13 cellular contexts compared by ENCODE assay signal in the genomic region with DNA sequence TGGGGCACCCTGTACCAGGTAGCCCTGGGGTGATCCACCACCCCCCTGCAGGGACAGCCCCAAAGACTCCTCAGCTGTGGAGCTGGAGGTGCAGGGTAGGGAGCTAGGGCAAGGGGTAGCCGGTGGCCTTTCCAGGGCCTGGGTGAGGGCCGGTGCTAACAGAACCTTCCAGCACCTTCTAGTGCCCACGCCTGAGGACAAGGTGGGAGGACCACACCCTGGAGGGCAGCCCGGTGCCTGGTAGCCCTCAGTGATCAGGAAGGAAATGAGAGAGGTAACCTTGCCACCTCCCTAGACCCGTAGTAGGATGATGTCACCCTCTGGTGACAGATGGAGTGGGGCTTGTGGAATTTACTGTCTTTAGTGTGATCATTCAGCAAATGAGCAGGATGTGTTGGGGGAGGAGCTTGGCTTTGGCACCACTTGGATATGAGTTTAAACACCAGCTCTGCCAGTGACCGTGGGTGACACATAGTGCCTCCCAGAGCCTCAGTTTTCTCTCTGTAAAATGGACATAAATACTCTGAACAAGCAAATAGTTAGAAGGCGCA.
DNase-seq lines count a peak whose midpoint lies in the region; ATAC-seq, FAIRE-seq and TF ChIP-seq lines count a peak whose summit lies in the region.
"Had no signal": no experiment of that assay in that cellular context is flagged by ENCODE, and none has a peak within 500 bp of the region (broad histone marks: within the 10 kb centered on the region; RNA-seq: fewer than 3 reads in every experiment).

No MANE protein-coding gene starts in this region.

- no peak overlapping the region for H2BK12ac ChIP-seq in neuronal stem cell (ENCODE audit: low read length)

- RAD21 ChIA-PET in GM12878 (lab: Charles Lee; ENCODE audit: unreplicated experiment) = no interaction called here

- no peak for TF ChIP-seq EP300 in GM12878 (IDR thresholded peaks at IDR 0.05; ENCODE audit: borderline replicate concordance in 1 of 2, control insufficient read depth in 1 of 2, low read depth in 2 of 2, low read length in 2 of 2)

- CTCF ChIA-PET in GM12878 (lab: Yijun Ruan, JAX) = interaction anchor here (1.1 to 1.2 kb wide), 2 partner anchors 240 to 367 kb away, joined by 3 to 4 read pairs; no protein-coding TSS in a partner anchor

- TF ChIP-seq CTCF in GM12878 (IDR thresholded peaks at IDR 0.05 in 2 of 3, conservative IDR thresholded peaks at IDR 0.05 in 1 of 3; ENCODE audit: control insufficient read depth in 2 of 3, extremely low read depth in 1 of 3, insufficient read depth in 1 of 3, low read depth in 3 of 3, low read length in 3 of 3) = no peak

- no peaks in the 10 kb centered on the region for H3K79me1 ChIP-seq in neuronal stem cell (ENCODE audit: low read depth, low read length)

- no peak for TF ChIP-seq RAD21 in GM12878 (IDR thresholded peaks at IDR 0.05; ENCODE audit: insufficient read depth, low read depth, low read length)

- H2BK15ac ChIP-seq in neuronal stem cell (ENCODE audit: low read length) = no peak overlapping the region

- H3K36me3 ChIP-seq in GM12878 (ENCODE audit: control insufficient read depth in 2 of 2, insufficient read depth in 2 of 2, low read length in 1 of 2) = no peaks in the 10 kb centered on the region
- H3K36me3 ChIP-seq in neuronal stem cell (replicated peaks in 1 of 2; ENCODE audit: control insufficient read depth in 2 of 2, insufficient read depth in 2 of 2, low read length in 2 of 2) = no peaks in the 10 kb centered on the region
- H3K36me3 ChIP-seq: suprapubic skin had no signal

- H3K27me3 ChIP-seq in GM12878 (replicated peaks in 1 of 2; ENCODE audit: control insufficient read depth in 2 of 2, insufficient read depth in 2 of 2, low read length in 1 of 2) (no peaks in the 10 kb centered on the region), neuronal stem cell (ENCODE audit: control insufficient read depth in 3 of 3, insufficient read depth in 3 of 3, low read depth in 1 of 3, low read length in 3 of 3) (peaks cover 0 to 3% (median 0%) of the 10 kb centered on the region in 3 experiments)
- H3K27me3 ChIP-seq: suprapubic skin had no signal

- ATAC-seq in GM12878 = peak; percentile 42; the same call in 1 of the 3 replicates
- no peak for ATAC-seq in GM18517 (IDR thresholded peaks at IDR 0.05; ENCODE audit: unreplicated experiment)

- H3K4ac ChIP-seq in neuronal stem cell (ENCODE audit: low read length) = no peak overlapping the region

- H4K8ac ChIP-seq in neuronal stem cell (ENCODE audit: low read depth, low read length) = no peak overlapping the region

- no peak overlapping the region for H3K23ac ChIP-seq in neuronal stem cell (ENCODE audit: low read depth, low read length, poor library complexity)

- no peak for FAIRE-seq in GM12878 (lab: Jason Lieb, UNC)
- FAIRE-seq: H1 had no signal

- no peak overlapping the region for H2AFZ ChIP-seq in GM12878 (ENCODE audit: control insufficient read depth, low read depth, low read length)
- no peak overlapping the region for H2AFZ ChIP-seq in neuronal stem cell (ENCODE audit: low read length)
- H2AFZ ChIP-seq: PC-9 had no signal

- H2BK5ac ChIP-seq in neuronal stem cell (ENCODE audit: low read length) = no peak overlapping the region

- H3K18ac ChIP-seq in neuronal stem cell (ENCODE audit: low read length) = no peak overlapping the region

- H3K27ac ChIP-seq in GM12878 (ENCODE audit: control insufficient read depth, insufficient read depth) (no peak overlapping the region), neuronal stem cell (replicated peaks; ENCODE audit: low read length) (no peak overlapping the region)
- H3K27ac ChIP-seq: PC-9, suprapubic skin had no signal

- intact Hi-C loops in GM12878 (cut with micrococcal nuclease; ENCODE audit: unreplicated experiment) = no loop called here

- WGBS in GM12878 (ENCODE audit: insufficient coverage, insufficient replicate concordance, low lambda C conversion rate, missing lambda C conversion rate) = 34% methylated on average over 7 of the region's 7 CpGs
- no CpG with 5 or more reads among the region's 7 CpGs for WGBS in neuronal stem cell (ENCODE audit: extremely low coverage in 2 of 2, insufficient read length in 2 of 2, insufficient replicate concordance in 1 of 2), 2 donors

- no peak overlapping the region for H4K91ac ChIP-seq in neuronal stem cell (ENCODE audit: low read depth, low read length, poor library complexity)

- H2AK5ac ChIP-seq in neuronal stem cell (ENCODE audit: low read depth, low read length) = peak overlapping the region; percentile 9

- no peak overlapping the region for H3K4me3 ChIP-seq in GM12878
- H3K4me3 ChIP-seq in neuronal stem cell (ENCODE audit: low read length in 2 of 2) = no peak overlapping the region
- H3K4me3 ChIP-seq: PC-9, suprapubic skin had no signal

- in situ Hi-C loops in GM12878 (cut with MboI) = no loop called here

- H2BK120ac ChIP-seq in neuronal stem cell (ENCODE audit: low read depth, low read length) = no peak overlapping the region

- no TSS peak for BruUV-seq in GM12878 (replicated peaks; lab: Mats Ljungman, UMichigan)

- H3K14ac ChIP-seq in neuronal stem cell (ENCODE audit: low read length) = no peak overlapping the region

- H3K9ac ChIP-seq in GM12878 (ENCODE audit: control insufficient read depth, insufficient read depth, low read length) (no peak overlapping the region), neuronal stem cell (ENCODE audit: low read depth, low read length, poor library complexity) (peak overlapping the region; percentile 31)

- DNase-seq in EH (ENCODE audit: low read depth) = peak; percentile 93
- DNase-seq in NCI-H1694 treated with DMSO at 0.1 percent for 48 hours (lab: John Stamatoyannopoulos, UW) = peak; percentile 79
- no peak for DNase-seq in GM12878 (ENCODE audit: low read depth, low spot score)
- no peak for DNase-seq in neuronal stem cell (ENCODE audit: low spot score)
- DNase-seq in D341Med (ENCODE audit: low spot score) = no peak
- no peak for DNase-seq in superior temporal gyrus (ENCODE audit: extremely low spot score)
- DNase-seq in NCI-H510A (lab: John Stamatoyannopoulos, UW) = no peak
- DNase-seq: activated naive CD4-positive, alpha-beta T cell treated with anti-CD3 and anti-CD28 coated beads, Interleukin-2, amount 10 ng/mL, durations not matched to agents 7 days and 5 days; stimulated activated CD4-positive, alpha-beta T cell treated with anti-CD3 and anti-CD28 coated beads, Interleukin-2, amount 100 ng/mL, for 24 hours had no signal

- no peak overlapping the region for H3K4me2 ChIP-seq in GM12878 (ENCODE audit: control insufficient read depth, insufficient read depth)
- no peak overlapping the region for H3K4me2 ChIP-seq in neuronal stem cell (ENCODE audit: insufficient read depth, low read length, poor library complexity, severe bottlenecking)
- H3K4me2 ChIP-seq: PC-9 had no signal

- H3K4me1 ChIP-seq in GM12878 (ENCODE audit: control insufficient read depth, insufficient read depth, low read length) (no peaks in the 10 kb centered on the region), neuronal stem cell (ENCODE audit: control insufficient read depth in 2 of 2, insufficient read depth in 1 of 2, low read depth in 1 of 2, low read length in 2 of 2) (no peaks in the 10 kb centered on the region)
- H3K4me1 ChIP-seq: suprapubic skin had no signal

- POLR2A ChIA-PET in GM12878 (lab: Charles Lee) = no interaction called here

- H3K9me3 ChIP-seq in GM12878 (replicated peaks; ENCODE audit: control insufficient read depth, insufficient read depth, low read length) (no peaks in the 10 kb centered on the region), neuronal stem cell (replicated peaks in 1 of 2; ENCODE audit: control insufficient read depth in 2 of 2, insufficient read depth in 1 of 2, low read depth in 1 of 2, low read length in 2 of 2) (no peaks in the 10 kb centered on the region)
- H3K9me3 ChIP-seq: suprapubic skin had no signal

- SMC1A ChIA-PET in GM12878 (lab: Charles Lee; ENCODE audit: uncharacterized antibody, unreplicated experiment) = interaction anchor here (1.1 kb wide), 1 partner anchor 159 kb away, joined by 3 read pairs; no protein-coding TSS in a partner anchor

- no peaks in the 10 kb centered on the region for H4K20me1 ChIP-seq in GM12878 (ENCODE audit: control insufficient read depth, insufficient read depth)

- H3K79me2 ChIP-seq in GM12878 (ENCODE audit: control insufficient read depth, insufficient read depth, low read length) = no peaks in the 10 kb centered on the region

- no peak for TF ChIP-seq POLR2A in GM12878 (IDR thresholded peaks at IDR 0.05; ENCODE audit: low read depth, low read length)

TF ChIP-seq in GM12878, 131 proteins besides CTCF, POLR2A, EP300 and RAD21:
- TF ChIP-seq CBFB (IDR thresholded peaks at IDR 0.05; ENCODE audit: low read depth) (no peak), PML (IDR thresholded peaks at IDR 0.05; ENCODE audit: low read length) (no peak)

Comparison
In these comparisons a context has a peak if more than half of its experiments do, and no peak if none do; other contexts are left out.
1. DNase-seq: peak in EH (single experiment) and NCI-H1694 treated with DMSO at 0.1 percent for 48 hours (single experiment); none in GM12878 (single experiment), neuronal stem cell (single experiment), D341Med (single experiment), superior temporal gyrus (single experiment) and NCI-H510A (single experiment).